In the genomic region with DNA sequence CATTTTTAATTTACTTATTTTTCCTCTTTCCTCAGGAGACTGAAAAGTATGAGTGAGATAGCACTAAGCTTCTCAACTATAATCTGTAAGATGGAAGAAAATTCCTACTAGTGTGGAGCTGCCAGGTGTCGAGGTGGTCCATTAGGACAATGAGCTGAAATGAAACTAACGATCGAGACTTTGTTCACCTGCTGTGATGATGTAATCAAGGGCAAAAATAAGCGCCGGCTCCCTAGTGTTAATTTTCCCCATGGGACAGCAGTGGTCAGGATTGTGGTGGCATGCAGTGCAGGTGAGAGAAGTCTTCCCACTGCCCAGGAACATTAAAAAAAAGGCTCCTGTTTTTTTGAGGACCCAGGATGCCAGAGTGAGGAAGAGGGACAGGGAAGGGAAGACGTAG, we compare ENCODE assay signal across 15 cellular contexts.
DNase-seq lines count a peak whose midpoint lies in the region; ATAC-seq and TF ChIP-seq lines count a peak whose summit lies in the region.
"Had no signal": no experiment of that assay in that cellular context is flagged by ENCODE, and none has a peak within 500 bp of the region (broad histone marks: within the 10 kb centered on the region; RNA-seq: fewer than 3 reads in every experiment).

No MANE protein-coding gene starts in this region.

- no peak overlapping the region for H2BK15ac ChIP-seq in H9 (ENCODE audit: low read depth, low read length)

- H3K27ac ChIP-seq in H9 (ENCODE audit: insufficient read length, low read depth, low read length) (no peak overlapping the region), endodermal cell (ENCODE audit: low read depth, low read length) (no peak overlapping the region), substantia nigra (ENCODE audit: low read depth, low read length, poor library complexity, severe bottlenecking) (no peak overlapping the region), heart left ventricle (no peak overlapping the region)
- H3K27ac ChIP-seq: HL-60, SJSA1 had no signal

- H3K27me3 Mint-ChIP-seq in H9 (ENCODE audit: low read depth) (no peaks in the 10 kb centered on the region), endodermal cell (ENCODE audit: insufficient read depth) (no peaks in the 10 kb centered on the region)

- H2AK5ac ChIP-seq in H9 (ENCODE audit: insufficient read length, low read length): no peak overlapping the region

- no peaks in the 10 kb centered on the region for H3K23me2 ChIP-seq in H9 (ENCODE audit: insufficient read length, low read depth, low read length, poor library complexity, severe bottlenecking)

- H2BK20ac ChIP-seq in H9 (ENCODE audit: low read depth, low read length, poor library complexity, severe bottlenecking): no peak overlapping the region

- H3K36me3 Mint-ChIP-seq in H9 (ENCODE audit: insufficient read depth in 1 of 3, low read depth in 3 of 3) (peaks cover 13 to 24% (median 14%) of the 10 kb centered on the region in 3 experiments), endodermal cell (ENCODE audit: low read depth) (peaks cover 4% of the 10 kb centered on the region)

- no peak overlapping the region for H2BK12ac ChIP-seq in H9 (ENCODE audit: insufficient read length, low read depth, low read length)

- TF ChIP-seq CTCF in H9 (conservative IDR thresholded peaks at IDR 0.05): no peak
- no peak for TF ChIP-seq CTCF in endodermal cell (conservative IDR thresholded peaks at IDR 0.05)
- TF ChIP-seq CTCF in heart left ventricle (IDR thresholded peaks at IDR 0.05): no peak

- no peak for ATAC-seq in heart left ventricle
- ATAC-seq: HCT116 had no signal

- H2AFZ ChIP-seq in H9 (ENCODE audit: low read length): no peak overlapping the region

- H4K8ac ChIP-seq in H9 (replicated peaks; ENCODE audit: insufficient read length, low read depth, low read length): no peak overlapping the region

- peaks cover 9 to 13% of the 10 kb centered on the region in 2 experiments for H3K9me3 Mint-ChIP-seq in H9
- peaks cover 7% of the 10 kb centered on the region for H3K9me3 Mint-ChIP-seq in endodermal cell

- H3T11ph ChIP-seq in H9 (ENCODE audit: low read length): no peak overlapping the region

- no peak overlapping the region for H3K56ac ChIP-seq in H9 (ENCODE audit: insufficient read length, low read depth, low read length)

- no peak overlapping the region for H3K4me3 ChIP-seq in endodermal cell (ENCODE audit: low read length)
- no peak overlapping the region for H3K4me3 ChIP-seq in heart left ventricle
- H3K4me3 ChIP-seq: SJSA1 had no signal

- DNase-seq in COR-L47 (lab: John Stamatoyannopoulos, UW) (peak; percentile 0), H9 (no peak), NCI-H774 (lab: John Stamatoyannopoulos, UW) (peak; percentile 43), endodermal cell (no peak), substantia nigra (lab: John Stamatoyannopoulos, UW) (no peak), heart left ventricle (no peak), NCI-H2171 (lab: John Stamatoyannopoulos, UW) (no peak)
- DNase-seq in activated CD8-positive, alpha-beta memory T cell treated with anti-CD3 and anti-CD28 coated beads for 24 hours: no peak
- DNase-seq: C1 segment of cervical spinal cord, MV-4-11, NCI-H1694, NCI-H82 had no signal

- no peak overlapping the region for H2BK120ac ChIP-seq in H9 (ENCODE audit: low read depth, low read length, poor library complexity, severe bottlenecking)

- intact Hi-C loops in heart left ventricle (cut with DNase I): no loop called here

- H3K4me3 Mint-ChIP-seq in H9: no peak overlapping the region
- no peak overlapping the region for H3K4me3 Mint-ChIP-seq in endodermal cell

- H4K5ac ChIP-seq in H9 (ENCODE audit: insufficient read length, low read depth, low read length): no peak overlapping the region

- H4K91ac ChIP-seq in H9 (ENCODE audit: insufficient read length, low read depth, low read length): no peak overlapping the region

- no peaks in the 10 kb centered on the region for H3K27me3 ChIP-seq in H9 (ENCODE audit: insufficient read depth, low read length)
- no peaks in the 10 kb centered on the region for H3K27me3 ChIP-seq in endodermal cell (ENCODE audit: control insufficient read depth, insufficient read depth, low read length, poor library complexity, severe bottlenecking)
- no peaks in the 10 kb centered on the region for H3K27me3 ChIP-seq in heart left ventricle
- H3K27me3 ChIP-seq: SJSA1 had no signal

- WGBS in H9 (ENCODE audit: extremely low coverage, insufficient read length, low lambda C conversion rate): no CpG with 5 or more reads among the region's 6 CpGs
- 67 to 78% methylated on average over 3 to 6 of the region's 6 CpGs for WGBS in endodermal cell (ENCODE audit: insufficient coverage in 1 of 2, insufficient read length in 1 of 2), 2 experiments
- WGBS in heart left ventricle, 4 donors: 54 to 67% (median 55%) methylated on average over 6 of the region's 6 CpGs

- H3K4ac ChIP-seq in H9 (ENCODE audit: low read depth, low read length): no peak overlapping the region

- H3K14ac ChIP-seq in H9 (ENCODE audit: insufficient read depth, low read length): no peak overlapping the region

- H3K4me1 Mint-ChIP-seq in H9 (peaks cover 40 to 49% of the 10 kb centered on the region in 2 experiments), endodermal cell (peaks cover 36% of the 10 kb centered on the region)

- H3K4me1 ChIP-seq in H9 (ENCODE audit: insufficient read depth, low read length) (peaks cover 4% of the 10 kb centered on the region; the same call in 1 of the 2 replicates), endodermal cell (ENCODE audit: control insufficient read depth, insufficient read depth, low read length) (no peaks in the 10 kb centered on the region), heart left ventricle (no peaks in the 10 kb centered on the region)
- H3K4me1 ChIP-seq: SJSA1 had no signal

- H3K79me1 ChIP-seq in H9 (ENCODE audit: insufficient read depth, low read depth, low read length, poor library complexity, severe bottlenecking): no peaks in the 10 kb centered on the region

- H3K79me2 ChIP-seq in H9 (ENCODE audit: insufficient read depth, low read length): no peaks in the 10 kb centered on the region

- no peak overlapping the region for H2BK5ac ChIP-seq in H9 (ENCODE audit: insufficient read length, low read length)

- H3K18ac ChIP-seq in H9 (ENCODE audit: insufficient read length, low read depth, low read length): no peak overlapping the region

- no peaks in the 10 kb centered on the region for H4K20me1 ChIP-seq in H9 (ENCODE audit: control insufficient read depth, insufficient read depth, insufficient read length)

- H3K9me3 ChIP-seq in H9 (ENCODE audit: control insufficient read depth, low read depth, low read length): peaks cover 12% of the 10 kb centered on the region
- H3K9me3 ChIP-seq in endodermal cell (ENCODE audit: control insufficient read depth, low read length): peaks cover 10% of the 10 kb centered on the region
- H3K9me3 ChIP-seq in heart left ventricle: no peaks in the 10 kb centered on the region
- H3K9me3 ChIP-seq: SJSA1 had no signal

- peak overlapping the region in 2 of 3 experiments; percentile 27 to 88; a peak in 2 of 7 replicates for H3K27ac Mint-ChIP-seq in H9
- peak overlapping the region; percentile 9 for H3K27ac Mint-ChIP-seq in endodermal cell

- no peaks in the 10 kb centered on the region for H3K36me3 ChIP-seq in endodermal cell (ENCODE audit: control insufficient read depth, insufficient read depth, low read length)
- no peaks in the 10 kb centered on the region for H3K36me3 ChIP-seq in heart left ventricle
- H3K36me3 ChIP-seq: SJSA1 had no signal

- no peak overlapping the region for H3K23ac ChIP-seq in H9 (ENCODE audit: insufficient read length, low read depth, low read length)

- H3K9ac ChIP-seq in H9 (ENCODE audit: extremely low read depth, insufficient read length, low read length): no peak overlapping the region
- no peak overlapping the region for H3K9ac ChIP-seq in endodermal cell (ENCODE audit: extremely low read depth, low read length, poor library complexity, severe bottlenecking)

- no peak for TF ChIP-seq POLR2A in heart left ventricle (IDR thresholded peaks at IDR 0.05)

- no peak overlapping the region for H3K4me2 ChIP-seq in H9 (ENCODE audit: insufficient read depth, insufficient read length, low read length)

Comparison
In these comparisons a context has a peak if more than half of its experiments do, and no peak if none do; other contexts are left out.
1. DNase-seq: peak in COR-L47 (single experiment) and NCI-H774 (single experiment); none in H9 (single experiment), endodermal cell (single experiment), substantia nigra (0 of 49), heart left ventricle (0 of 5), NCI-H2171 (single experiment) and activated CD8-positive, alpha-beta memory T cell treated with anti-CD3 and anti-CD28 coated beads for 24 hours (single experiment).